9 cellular contexts compared by ENCODE assay signal in genomic region chr1:150548324-150548631, GRCh38. TPM values are rescaled to one million over a fixed set of nuclear protein-coding genes. Genes with fewer than 3 reads are reported as not detected.
A peak's percentile ranks its signal among the peaks of the same experiment; 100 is the strongest.
DNase-seq lines count a peak whose midpoint lies in the region; ATAC-seq lines count a peak whose summit lies in the region.
"Had no signal": no experiment of that assay in that cellular context is flagged by ENCODE, and none has a peak within 500 bp of the region (broad histone marks: within the 10 kb centered on the region; RNA-seq: fewer than 3 reads in every experiment).

No MANE protein-coding gene starts in this region.

- H3K27me3 Mint-ChIP-seq in central memory CD8-positive, alpha-beta T cell, result peaks cover 20% of the 10 kb centered on the region

- H3K27me3 ChIP-seq in ACC112 (ENCODE audit: insufficient read depth, low read length) (no peaks in the 10 kb centered on the region), muscle layer of colon (ENCODE audit: control insufficient read depth in 1 of 2, insufficient read depth in 2 of 2, low read length in 2 of 2) (no peaks in the 10 kb centered on the region)

- H3K27ac ChIP-seq in ACC112 (ENCODE audit: low read depth, low read length), result peak overlapping the region; percentile 21; the same call in 1 of the 2 replicates
- peak overlapping the region; percentile 75 for H3K27ac ChIP-seq in muscle layer of colon (ENCODE audit: low read depth, low read length)

- no peak overlapping the region for H3K27ac Mint-ChIP-seq in central memory CD8-positive, alpha-beta T cell (ENCODE audit: low read depth)

- peak overlapping the region; percentile 73 for H3K4me3 Mint-ChIP-seq in central memory CD8-positive, alpha-beta T cell

- H3K36me3 ChIP-seq in ACC112 (ENCODE audit: insufficient read depth, low read length), result no peaks in the 10 kb centered on the region
- H3K36me3 ChIP-seq in muscle layer of colon (ENCODE audit: insufficient read depth, low read length), result no peaks in the 10 kb centered on the region

- no peaks in the 10 kb centered on the region for H3K9me3 Mint-ChIP-seq in central memory CD8-positive, alpha-beta T cell

- H2AFZ ChIP-seq in ACC112 (ENCODE audit: low read length, unreplicated experiment), result no peak overlapping the region

- H3K4me1 ChIP-seq in ACC112 (ENCODE audit: control insufficient read depth, insufficient read depth, low read length, unreplicated experiment) (peaks cover 41% of the 10 kb centered on the region), muscle layer of colon (ENCODE audit: insufficient read depth, low read length) (peaks cover 8% of the 10 kb centered on the region)

- H3K4me1 Mint-ChIP-seq in central memory CD8-positive, alpha-beta T cell, result peaks cover 26% of the 10 kb centered on the region

- H3K9ac ChIP-seq in muscle layer of colon (ENCODE audit: low read length), result peak overlapping the region; percentile 49

- H3K9me3 ChIP-seq in muscle layer of colon (ENCODE audit: low read length), result no peaks in the 10 kb centered on the region

- peaks cover 4% of the 10 kb centered on the region for H3K36me3 Mint-ChIP-seq in central memory CD8-positive, alpha-beta T cell (ENCODE audit: insufficient read depth)

- DNase-seq in Jurkat, Clone E6-1 (ENCODE audit: low read depth, low spot score), result no peak
- no peak for DNase-seq in central memory CD8-positive, alpha-beta T cell (ENCODE audit: low spot score in 2 of 2)
- no peak for DNase-seq in DMS153 treated with DMSO at 0.1 percent for 48 hours (lab: John Stamatoyannopoulos, UW; ENCODE audit: unreplicated experiment)
- no peak for DNase-seq in dedifferentiated amniotic fluid mesenchymal stem cell (ENCODE audit: extremely low spot score)
- no peak for DNase-seq in SK-N-DZ (ENCODE audit: low spot score)
- DNase-seq: T-helper 9 cell had no signal

- no peak for ATAC-seq in central memory CD8-positive, alpha-beta T cell (replicated peaks; ENCODE audit: extremely low read depth, poor library complexity, severe bottlenecking)
- ATAC-seq in HG02798 (IDR thresholded peaks at IDR 0.05; ENCODE audit: poor library complexity, unreplicated experiment), result no peak

- H3K4me3 ChIP-seq in ACC112 (ENCODE audit: low read depth, low read length) (peak overlapping the region; percentile 77), muscle layer of colon (ENCODE audit: low read depth in 1 of 2, low read length in 2 of 2) (peak overlapping the region; percentile 58 to 74)
- peak overlapping the region; percentile 38 for H3K4me3 ChIP-seq in Jurkat, Clone E6-1 (ENCODE audit: low read length)

- H3K79me2 ChIP-seq in ACC112 (ENCODE audit: control insufficient read depth, insufficient read depth, low read length, unreplicated experiment), result no peaks in the 10 kb centered on the region

RNA-seq across cellular contexts. Expression of gene ADAMTSL4, which starts 0.9 kb away (rescaled TPM):
- polyA plus RNA-seq in Jurkat, Clone E6-1 (2012; ENCODE audit: insufficient read depth, insufficient read length), result not detected
- 0.48 and 1.3 TPM in 2 replicates for polyA plus RNA-seq in SK-N-DZ (2014; cell fraction: cytosol; rRNA removed)
- polyA plus RNA-seq in SK-N-DZ (2014; cell fraction: nucleus; rRNA removed), result 2.5 and 6.9 TPM in 2 replicates

RNA-seq across cellular contexts. Expression of gene MCL1, which starts 31.1 kb away (rescaled TPM):
- 64.4 TPM for polyA plus RNA-seq in Jurkat, Clone E6-1 (2012; ENCODE audit: insufficient read depth, insufficient read length)
- 109 and 112 TPM in 2 replicates for polyA plus RNA-seq in SK-N-DZ (2014; cell fraction: cytosol; rRNA removed)
- polyA plus RNA-seq in SK-N-DZ (2014; cell fraction: nucleus; rRNA removed), result 116 and 145 TPM in 2 replicates

RNA-seq across cellular contexts. Expression of gene FALEC, which starts 32.7 kb away (rescaled TPM):
- polyA plus RNA-seq in Jurkat, Clone E6-1 (2012; ENCODE audit: insufficient read depth, insufficient read length), result not detected
- 0.58 and 0.60 TPM in 2 replicates for polyA plus RNA-seq in SK-N-DZ (2014; cell fraction: cytosol; rRNA removed)
- not detected in 2 replicates for polyA plus RNA-seq in SK-N-DZ (2014; cell fraction: nucleus; rRNA removed)

RNA-seq across cellular contexts. Expression of gene ECM1, which starts 40.4 kb away (rescaled TPM):
- polyA plus RNA-seq in Jurkat, Clone E6-1 (2012; ENCODE audit: insufficient read depth, insufficient read length), result 1.2 TPM
- polyA plus RNA-seq in SK-N-DZ (2014; cell fraction: cytosol; rRNA removed), result 1.2 and 1.3 TPM in 2 replicates
- polyA plus RNA-seq in SK-N-DZ (2014; cell fraction: nucleus; rRNA removed), result 8.0 and 10.6 TPM in 2 replicates
